21 cellular contexts compared by ENCODE assay signal in genomic region chr22:47196881-47197701, GRCh38.
A peak's percentile ranks its signal among the peaks of the same experiment; 100 is the strongest.
DNase-seq lines count a peak whose midpoint lies in the region; ATAC-seq and TF ChIP-seq lines count a peak whose summit lies in the region.
"Had no signal": no experiment of that assay in that cellular context is flagged by ENCODE, and none has a peak within 500 bp of the region (broad histone marks: within the 10 kb centered on the region; RNA-seq: fewer than 3 reads in every experiment).

No MANE protein-coding gene starts in this region.

- TF ChIP-seq CTCF in left ventricle myocardium inferior (IDR thresholded peaks at IDR 0.05; ENCODE audit: borderline replicate concordance) = no peak
- TF ChIP-seq CTCF in upper lobe of right lung (IDR thresholded peaks at IDR 0.05) = no peak

- H3K4me3 ChIP-seq in left ventricle myocardium inferior = no peak overlapping the region
- no peak overlapping the region for H3K4me3 ChIP-seq in upper lobe of right lung
- H3K4me3 ChIP-seq in MG63 = no peak overlapping the region
- H3K4me3 ChIP-seq: thoracic aorta had no signal

- H3K27ac ChIP-seq in left ventricle myocardium inferior (replicated peaks) (no peak overlapping the region), upper lobe of right lung (no peak overlapping the region)
- H3K27ac ChIP-seq: RWPE1, thoracic aorta, WERI-Rb-1 had no signal

- H3K27me3 ChIP-seq in left ventricle myocardium inferior (ENCODE audit: low read depth) = peaks cover 54% of the 10 kb centered on the region
- no peaks in the 10 kb centered on the region for H3K27me3 ChIP-seq in upper lobe of right lung
- no peaks in the 10 kb centered on the region for H3K27me3 ChIP-seq in MG63

- no peaks in the 10 kb centered on the region for H3K9me3 ChIP-seq in left ventricle myocardium inferior (replicated peaks)
- no peaks in the 10 kb centered on the region for H3K9me3 ChIP-seq in upper lobe of right lung
- H3K9me3 ChIP-seq in MG63 = no peaks in the 10 kb centered on the region
- H3K9me3 ChIP-seq: thoracic aorta had no signal

- no peaks in the 10 kb centered on the region for H3K4me1 ChIP-seq in left ventricle myocardium inferior
- no peaks in the 10 kb centered on the region for H3K4me1 ChIP-seq in upper lobe of right lung

- ATAC-seq in upper lobe of right lung (no peak), sciatic nerve (no peak)
- ATAC-seq: activated CD8-positive, alpha-beta T cell treated with anti-CD3 and anti-CD28 coated beads for 36 hours; HCT116; SK-N-SH treated with all-trans-retinoic acid at 6 μM for 48 hours; stimulated activated naive B cell treated with anti-CD40 and anti-IgM and Interleukin-4, amounts not matched to agents 10 μg/mL and 1 μg/mL and 100 μg/mL, for 72 hours had no signal

- intact Hi-C loops in cardiac septum (cut with DNase I) (no loop called here), left ventricle myocardium inferior (cut with micrococcal nuclease) (no loop called here), upper lobe of right lung (cut with DNase I) (no loop called here), sciatic nerve (cut with DNase I) (no loop called here)

- H3K36me3 ChIP-seq in left ventricle myocardium inferior = no peaks in the 10 kb centered on the region
- H3K36me3 ChIP-seq in upper lobe of right lung = no peaks in the 10 kb centered on the region
- H3K36me3 ChIP-seq in MG63 = no peaks in the 10 kb centered on the region
- H3K36me3 ChIP-seq: thoracic aorta, WERI-Rb-1 had no signal

- DNase-seq in cardiac septum (ENCODE audit: low spot score) (peak; percentile 44), left ventricle myocardium inferior (no peak), mucosa of gallbladder (ENCODE audit: low spot score) (peak; percentile 7), upper lobe of right lung (peak; percentile 52), MG63 (no peak), sciatic nerve (ENCODE audit: low spot score) (no peak)
- DNase-seq in activated CD8-positive, alpha-beta memory T cell treated with anti-CD3 and anti-CD28 coated beads, Interleukin-2, amount 50 U/mL, for 48 hours = peak; percentile 28
- DNase-seq in activated CD4-positive, alpha-beta T cell treated with anti-CD3 and anti-CD28 coated beads, Interleukin-2, amount 50 U/mL, for 48 hours = no peak
- DNase-seq: activated CD8-positive, alpha-beta T cell treated with anti-CD3 and anti-CD28 coated beads for 36 hours; CD4-positive, CD25-positive, alpha-beta regulatory T cell; kidney glomerular epithelial cell; NCI-H1105 treated with DMSO at 0.1 percent for 48 hours; NCI-H2029 treated with DMSO at 0.1 percent for 48 hours; NCI-H2227 treated with DMSO at 0.1 percent for 48 hours; stimulated activated CD4-positive, alpha-beta T cell treated with anti-CD3 and anti-CD28 coated beads, Interleukin-4, amount 100 ng/mL, for 1 hour; stimulated activated naive B cell treated with anti-CD40 and anti-IgM and Interleukin-4, amounts not matched to agents 10 μg/mL and 1 μg/mL and 100 μg/mL, for 72 hours; WERI-Rb-1 had no signal

Comparison
In these comparisons a context has a peak if more than half of its experiments do, and no peak if none do; other contexts are left out.
1. DNase-seq: peak in cardiac septum (single experiment), activated CD8-positive, alpha-beta memory T cell treated with anti-CD3 and anti-CD28 coated beads, Interleukin-2, amount 50 U/mL, for 48 hours (single experiment), mucosa of gallbladder (single experiment) and upper lobe of right lung (single experiment); none in left ventricle myocardium inferior (single experiment), activated CD4-positive, alpha-beta T cell treated with anti-CD3 and anti-CD28 coated beads, Interleukin-2, amount 50 U/mL, for 48 hours (0 of 2), MG63 (single experiment) and sciatic nerve (single experiment).